10 cellular contexts compared by ENCODE assay signal in the genomic region with DNA sequence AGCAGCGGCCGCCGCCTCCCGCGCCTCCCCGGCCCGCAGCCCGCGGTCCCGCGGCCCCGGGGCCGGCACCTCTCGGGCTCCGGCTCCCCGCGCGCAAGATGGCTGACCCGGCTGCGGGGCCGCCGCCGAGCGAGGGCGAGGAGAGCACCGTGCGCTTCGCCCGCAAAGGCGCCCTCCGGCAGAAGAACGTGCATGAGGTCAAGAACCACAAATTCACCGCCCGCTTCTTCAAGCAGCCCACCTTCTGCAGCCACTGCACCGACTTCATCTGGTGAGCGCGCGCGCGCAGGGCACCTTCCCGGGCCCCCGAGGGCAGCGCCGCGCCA. TPM values are rescaled to one million over a fixed set of nuclear protein-coding genes. Genes with fewer than 3 reads are reported as not detected.
DNase-seq lines count a peak whose midpoint lies in the region; ATAC-seq, FAIRE-seq and TF ChIP-seq lines count a peak whose summit lies in the region.
"Had no signal": no experiment of that assay in that cellular context is flagged by ENCODE, and none has a peak within 500 bp of the region (broad histone marks: within the 10 kb centered on the region; RNA-seq: fewer than 3 reads in every experiment).

No MANE protein-coding gene starts in this region.

- H2AFZ ChIP-seq in GM12878 (ENCODE audit: control insufficient read depth, low read depth, low read length): no peak overlapping the region

- no peaks in the 10 kb centered on the region for H4K20me1 ChIP-seq in GM12878 (ENCODE audit: control insufficient read depth, insufficient read depth)

- intact Hi-C loops in GM12878 (cut with micrococcal nuclease; ENCODE audit: unreplicated experiment): loop anchor here (5.0 kb wide), 1 partner anchor 189 kb away; no protein-coding TSS in a partner anchor

- in situ Hi-C loops in GM12878 (cut with MboI): no loop called here

- no peak for TF ChIP-seq EP300 in GM12878 (IDR thresholded peaks at IDR 0.05; ENCODE audit: borderline replicate concordance in 1 of 2, control insufficient read depth in 1 of 2, low read depth in 2 of 2, low read length in 2 of 2)

- H3K4me3 ChIP-seq in GM12878 (peak overlapping the region; percentile 97), rectal smooth muscle tissue (ENCODE audit: low read length) (peak overlapping the region; percentile 69)

- H3K4me2 ChIP-seq in GM12878 (ENCODE audit: control insufficient read depth, insufficient read depth): peak overlapping the region; percentile 12; the same call in 1 of the 2 replicates

- H3K9ac ChIP-seq in GM12878 (ENCODE audit: control insufficient read depth, insufficient read depth, low read length) (peak overlapping the region; percentile 90), rectal smooth muscle tissue (ENCODE audit: low read length) (no peak overlapping the region)

- under 1% methylated on average over 45 of the region's 45 CpGs for WGBS in GM12878 (ENCODE audit: insufficient coverage, insufficient replicate concordance, low lambda C conversion rate, missing lambda C conversion rate)

- CTCF ChIA-PET in GM12878 (lab: Yijun Ruan, JAX): interaction anchor here (3.6 kb wide), 1 partner anchor 32 kb away, joined by 21 read pairs; no protein-coding TSS in a partner anchor

- RAD21 ChIA-PET in GM12878 (lab: Charles Lee; ENCODE audit: unreplicated experiment): interaction anchor here (0.9 to 2.3 kb wide), 8 partner anchors 24 to 178 kb away, joined by 3 to 11 read pairs (median 5); no protein-coding TSS in a partner anchor

- no TSS peak for BruUV-seq in GM12878 (replicated peaks; lab: Mats Ljungman, UMichigan)

- SMC1A ChIA-PET in GM12878 (lab: Charles Lee; ENCODE audit: uncharacterized antibody, unreplicated experiment): interaction anchor here (0.5 to 0.9 kb wide), 6 partner anchors 9 to 174 kb away, joined by 3 to 5 read pairs (median 3); no protein-coding TSS in a partner anchor

- H3K27ac ChIP-seq in GM12878 (ENCODE audit: control insufficient read depth, insufficient read depth) (peak overlapping the region; percentile 83), rectal smooth muscle tissue (ENCODE audit: low read depth, low read length) (no peak overlapping the region)

- peaks cover 51% of the 10 kb centered on the region for H3K79me2 ChIP-seq in GM12878 (ENCODE audit: control insufficient read depth, insufficient read depth, low read length)

- H3K36me3 ChIP-seq in GM12878 (ENCODE audit: control insufficient read depth in 2 of 2, insufficient read depth in 2 of 2, low read length in 1 of 2) (peaks cover 0 to 5% of the 10 kb centered on the region in 2 experiments; a peak in 2 of 4 replicates), rectal smooth muscle tissue (ENCODE audit: control insufficient read depth, insufficient read depth, low read length) (no peaks in the 10 kb centered on the region)

- ATAC-seq in GM18870 (IDR thresholded peaks at IDR 0.05; ENCODE audit: unreplicated experiment): peak; percentile 2
- ATAC-seq in HG03039 (IDR thresholded peaks at IDR 0.05; ENCODE audit: unreplicated experiment): peak; percentile 28
- ATAC-seq in GM12878: peak; percentile 6; the same call in 2 of the 3 replicates
- no peak for ATAC-seq in HG02623 (IDR thresholded peaks at IDR 0.05; ENCODE audit: unreplicated experiment)

- TF ChIP-seq RAD21 in GM12878 (IDR thresholded peaks at IDR 0.05; ENCODE audit: insufficient read depth, low read depth, low read length): no peak

- no peak for FAIRE-seq in GM12878 (lab: Jason Lieb, UNC)
- FAIRE-seq in HTR-8/SVneo (lab: Jason Lieb, UNC): no peak
- FAIRE-seq: endometrium had no signal

- H3K27me3 ChIP-seq in GM12878 (replicated peaks in 1 of 2; ENCODE audit: control insufficient read depth in 2 of 2, insufficient read depth in 2 of 2, low read length in 1 of 2): no peaks in the 10 kb centered on the region
- no peaks in the 10 kb centered on the region for H3K27me3 ChIP-seq in rectal smooth muscle tissue (ENCODE audit: control insufficient read depth, insufficient read depth, low read length)

- peaks cover under 1% of the 10 kb centered on the region; the same call in 1 of the 3 replicates for H3K9me3 ChIP-seq in GM12878 (replicated peaks; ENCODE audit: control insufficient read depth, insufficient read depth, low read length)

- no peak for TF ChIP-seq CTCF in GM12878 (IDR thresholded peaks at IDR 0.05 in 2 of 3, conservative IDR thresholded peaks at IDR 0.05 in 1 of 3; ENCODE audit: control insufficient read depth in 2 of 3, extremely low read depth in 1 of 3, insufficient read depth in 1 of 3, low read depth in 3 of 3, low read length in 3 of 3)

- DNase-seq in GM12878 (ENCODE audit: low read depth, low spot score) (no peak), DMS114 treated with DMSO at 0.1 percent for 48 hours (lab: John Stamatoyannopoulos, UW; ENCODE audit: unreplicated experiment) (no peak), DMS 273 (lab: John Stamatoyannopoulos, UW; ENCODE audit: unreplicated experiment) (no peak), HTR-8/SVneo (ENCODE audit: insufficient read length, low spot score) (no peak)

- POLR2A ChIA-PET in GM12878 (lab: Charles Lee): interaction anchor here (0.7 to 1.6 kb wide), 5 partner anchors 13 to 174 kb away, joined by 3 to 9 read pairs (median 4); no protein-coding TSS in a partner anchor

- no peak; the same call in 1 of the 2 replicates for TF ChIP-seq POLR2A in GM12878 (IDR thresholded peaks at IDR 0.05; ENCODE audit: low read depth, low read length)

- H3K4me1 ChIP-seq in GM12878 (ENCODE audit: control insufficient read depth, insufficient read depth, low read length) (peaks cover 18% of the 10 kb centered on the region), rectal smooth muscle tissue (ENCODE audit: control insufficient read depth, insufficient read depth, low read length) (peaks cover 4% of the 10 kb centered on the region)

TF ChIP-seq in GM12878, 131 proteins besides CTCF, POLR2A, EP300 and RAD21:
- 0 out of 2 replicates have a peak, but pooled peaks have one; percentile 6 for TF ChIP-seq SMARCA5 (IDR thresholded peaks at IDR 0.05)
- TF ChIP-seq EZH2 (IDR thresholded peaks at IDR 0.05; ENCODE audit: borderline replicate concordance, control insufficient read depth, low read depth, low read length): no peak
- TF ChIP-seq, protein P1, sequence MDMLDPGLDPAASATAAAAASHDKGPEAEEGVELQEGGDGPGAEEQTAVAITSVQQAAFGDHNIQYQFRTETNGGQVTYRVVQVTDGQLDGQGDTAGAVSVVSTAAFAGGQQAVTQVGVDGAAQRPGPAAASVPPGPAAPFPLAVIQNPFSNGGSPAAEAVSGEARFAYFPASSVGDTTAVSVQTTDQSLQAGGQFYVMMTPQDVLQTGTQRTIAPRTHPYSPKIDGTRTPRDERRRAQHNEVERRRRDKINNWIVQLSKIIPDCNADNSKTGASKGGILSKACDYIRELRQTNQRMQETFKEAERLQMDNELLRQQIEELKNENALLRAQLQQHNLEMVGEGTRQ (IDR thresholded peaks at IDR 0.05; ENCODE audit: borderline replicate concordance, low read depth, low read length): no peak
- peak; percentile 88 for TF ChIP-seq YY1 (IDR thresholded peaks at IDR 0.05; ENCODE audit: low read depth, low read length)
- TF ChIP-seq HDAC6 (IDR thresholded peaks at IDR 0.05; ENCODE audit: unreplicated experiment): peak; percentile 75
- TF ChIP-seq SUZ12 (IDR thresholded peaks at IDR 0.05; ENCODE audit: unreplicated experiment): no peak
- TF ChIP-seq SIN3A (IDR thresholded peaks at IDR 0.05; ENCODE audit: low read depth, low read length): peak; percentile 14; the same call in 1 of the 2 replicates
- no peak for TF ChIP-seq EED (IDR thresholded peaks at IDR 0.05; ENCODE audit: low read depth)

RNA-seq across cellular contexts. Expression of a gene that starts 0.3 kb away (rescaled TPM):
- total RNA-seq in GM12878 (2013; cell fraction: nucleolus; rRNA removed): 650 and 657 TPM in 2 replicates
- total RNA-seq in GM12878 (2014; rRNA removed) (106 and 118 TPM in 2 replicates), GM12878 (2014; rRNA removed; fragmentation: Illumina TruSeq; extraction: Trizol) (117 and 119 TPM in 2 replicates), GM12878 (2021) (148 and 158 TPM in 2 replicates)
- polyA plus RNA-seq in GM12878 (2011; ENCODE audit: low read depth): 86.6 TPM
- polyA plus RNA-seq in GM12878 (2011; rRNA removed) (134 and 135 TPM in 2 replicates), GM12878 (2014; fragmentation: Illumina TruSeq; extraction: Trizol) (121 and 128 TPM in 2 replicates), GM12878 (2014; fragmentation: Nextera tagmentation; extraction: Ambion mirVana) (10 to 100 TPM; 42.4 to 60.2 TPM), GM12878 (2014; rRNA removed) (85.3 and 88.3 TPM in 2 replicates), GM12878 (2016; fragmentation: Nextera tagmentation; extraction: Ambion mirVana) (10 to 100 TPM; 21.4 to 22.3 TPM)
- 105 and 107 TPM in 2 replicates for polyA plus RNA-seq in GM12878 (2011; cell fraction: cytosol; rRNA removed)
- polyA plus RNA-seq in GM12878 (2011; cell fraction: nucleus; rRNA removed): 96.5 and 127 TPM in 2 replicates
- polyA plus RNA-seq in GM12878 (2012): 126 and 129 TPM in 2 replicates
- 463 and 485 TPM in 2 replicates for polyA minus RNA-seq in GM12878 (2011; rRNA and poly(A)+ RNA removed)
- polyA minus RNA-seq in GM12878 (2011; cell fraction: cytosol; rRNA and poly(A)+ RNA removed): 91.7 and 117 TPM in 2 replicates
- 99.0 and 165 TPM in 2 replicates for polyA minus RNA-seq in GM12878 (2011; cell fraction: nucleus; rRNA and poly(A)+ RNA removed)
- total RNA-seq: M059J had no signal
